ENCODE assay signal across 23 cellular contexts in the genomic region with DNA sequence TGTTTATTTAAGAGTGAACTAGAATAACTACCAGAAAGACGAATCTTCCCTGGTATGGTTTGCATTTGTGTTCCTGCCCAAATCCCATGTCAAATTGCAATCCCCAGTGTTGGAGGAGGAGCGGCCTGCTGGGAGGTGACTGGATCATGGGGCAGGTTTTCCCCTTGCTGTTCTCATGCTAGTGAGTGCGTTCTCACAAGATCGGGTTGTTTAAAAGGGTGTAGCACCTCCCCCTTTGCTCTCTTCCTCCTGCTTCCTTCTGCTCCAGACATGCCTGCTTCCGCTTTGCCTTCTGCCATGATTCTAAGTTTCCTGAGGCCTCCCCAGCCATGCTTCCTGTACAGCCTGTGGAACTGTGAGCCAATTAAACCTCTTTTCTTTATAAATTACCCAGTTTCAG.
"Had no signal": no experiment of that assay in that cellular context is flagged by ENCODE, and none has a peak within 500 bp of the region (broad histone marks: within the 10 kb centered on the region; RNA-seq: fewer than 3 reads in every experiment).

No MANE protein-coding gene starts in this region.

- H3K36me3 ChIP-seq: colonic mucosa, heart left ventricle, left ventricle myocardium inferior, lower lobe of right lung, right lobe of liver, suprapubic skin, thyroid gland, upper lobe of left lung, uterus had no signal

- H3K27ac ChIP-seq: colonic mucosa, heart left ventricle, left ventricle myocardium inferior, lower lobe of right lung, psoas muscle, right lobe of liver, suprapubic skin, thyroid gland, upper lobe of left lung, uterus had no signal

- H3K4me3 ChIP-seq: colonic mucosa, heart left ventricle, left ventricle myocardium inferior, lower lobe of right lung, psoas muscle, right lobe of liver, suprapubic skin, thyroid gland, upper lobe of left lung, uterus had no signal

- H3K27ac Mint-ChIP-seq: naive B cell; nephron; stimulated activated effector memory CD8-positive, alpha-beta T cell treated with anti-CD3 and anti-CD28 coated beads, Interleukin-12 subunit alpha, Interleukin-12 subunit beta, amount 100 ng/mL, for 72 hours had no signal

- DNase-seq: colonic mucosa; effector CD4-positive, alpha-beta T cell; foreskin melanocyte; heart left ventricle; hippocampal formation; kidney; left cardiac atrium; left ventricle myocardium inferior; lower lobe of right lung; mesenchymal stem cell; naive B cell; psoas muscle; retina; right lobe of liver; stimulated activated CD4-positive, alpha-beta T cell treated with anti-CD3 and anti-CD28 coated beads, Interleukin-4, amount 100 ng/mL, for 1 hour; stimulated activated CD8-positive, alpha-beta memory T cell treated with anti-CD3 and anti-CD28 coated beads, Interleukin-4, amount 100 ng/mL, for 48 hours; stimulated activated naive CD8-positive, alpha-beta T cell treated with anti-CD3 and anti-CD28 coated beads, Interleukin-15, Interleukin-2, amounts not matched to agents 100 U/mL and 50 U/mL, for 24 hours; thyroid gland; upper lobe of left lung; uterus had no signal

- H3K4me1 Mint-ChIP-seq: naive B cell; nephron; stimulated activated effector memory CD8-positive, alpha-beta T cell treated with anti-CD3 and anti-CD28 coated beads, Interleukin-12 subunit alpha, Interleukin-12 subunit beta, amount 100 ng/mL, for 72 hours had no signal

- H3K36me3 Mint-ChIP-seq: stimulated activated effector memory CD8-positive, alpha-beta T cell treated with anti-CD3 and anti-CD28 coated beads, Interleukin-12 subunit alpha, Interleukin-12 subunit beta, amount 100 ng/mL, for 72 hours had no signal

- H3K27me3 ChIP-seq: colonic mucosa, heart left ventricle, right lobe of liver, suprapubic skin, thyroid gland, upper lobe of left lung, uterus had no signal

- ATAC-seq: heart left ventricle; left cardiac atrium; lower lobe of right lung; psoas muscle; right lobe of liver; stimulated activated effector memory CD8-positive, alpha-beta T cell treated with anti-CD3 and anti-CD28 coated beads, Interleukin-12 subunit alpha, Interleukin-12 subunit beta, amount 100 ng/mL, for 72 hours; stimulated activated naive CD8-positive, alpha-beta T cell treated with anti-CD3 and anti-CD28 coated beads, Interleukin-15, Interleukin-2, amounts not matched to agents 100 U/mL and 50 U/mL, for 24 hours had no signal

- H3K4me3 Mint-ChIP-seq: naive B cell; nephron; stimulated activated effector memory CD8-positive, alpha-beta T cell treated with anti-CD3 and anti-CD28 coated beads, Interleukin-12 subunit alpha, Interleukin-12 subunit beta, amount 100 ng/mL, for 72 hours had no signal

- H3K9me3 ChIP-seq: colonic mucosa, thyroid gland had no signal

- H3K4me1 ChIP-seq: colonic mucosa, heart left ventricle, left ventricle myocardium inferior, lower lobe of right lung, psoas muscle, right lobe of liver, suprapubic skin, thyroid gland, upper lobe of left lung, uterus had no signal
